Comparison of ENCODE assay signal across 19 cellular contexts in genomic region chr11:74318241-74318932, GRCh38. TPM values are rescaled to one million over a fixed set of nuclear protein-coding genes. Genes with fewer than 3 reads are reported as not detected.
DNase-seq lines count a peak whose midpoint lies in the region; ATAC-seq, FAIRE-seq and TF ChIP-seq lines count a peak whose summit lies in the region.
"Had no signal": no experiment of that assay in that cellular context is flagged by ENCODE, and none has a peak within 500 bp of the region (broad histone marks: within the 10 kb centered on the region; RNA-seq: fewer than 3 reads in every experiment).

No MANE protein-coding gene starts in this region.

- H3K79me2 ChIP-seq in keratinocyte (ENCODE audit: control insufficient read depth, insufficient read depth, low read length): no peaks in the 10 kb centered on the region
- H3K79me2 ChIP-seq: hepatocyte had no signal

- peaks cover 9% of the 10 kb centered on the region for H3K27me3 Mint-ChIP-seq in activated CD8-positive, alpha-beta T cell treated with anti-CD3 and anti-CD28 coated beads for 36 hours

- no peak overlapping the region for H3K9ac ChIP-seq in keratinocyte (ENCODE audit: control insufficient read depth, extremely low read depth, insufficient read depth, low read length)

- TF ChIP-seq CTCF in brain microvascular endothelial cell (IDR thresholded peaks at IDR 0.05; ENCODE audit: low read depth, low read length, missing control alignments): peak; percentile 40
- TF ChIP-seq CTCF in keratinocyte (optimal IDR thresholded peaks at IDR 0.05 in 1 of 3, IDR thresholded peaks at IDR 0.05 in 1 of 3, conservative IDR thresholded peaks at IDR 0.05 in 1 of 3; ENCODE audit: extremely low read depth in 1 of 3, insufficient read depth in 2 of 3, low read length in 3 of 3): peak in 2 of 3 experiments; percentile 15 to 16
- TF ChIP-seq CTCF in activated CD8-positive, alpha-beta T cell treated with anti-CD3 and anti-CD28 coated beads for 36 hours (IDR thresholded peaks at IDR 0.05): no peak
- no peak for TF ChIP-seq CTCF in heart left ventricle (IDR thresholded peaks at IDR 0.05)
- TF ChIP-seq CTCF in GM20000 (IDR thresholded peaks at IDR 0.05; ENCODE audit: extremely low read depth, missing control alignments): no peak

- peak overlapping the region; percentile 61 for H2AFZ ChIP-seq in keratinocyte (ENCODE audit: control insufficient read depth, low read length)
- H2AFZ ChIP-seq: hepatocyte had no signal

- no peaks in the 10 kb centered on the region for H3K36me3 ChIP-seq in brain microvascular endothelial cell (replicated peaks)
- no peaks in the 10 kb centered on the region for H3K36me3 ChIP-seq in keratinocyte (ENCODE audit: control insufficient read depth in 2 of 2, extremely low read depth in 1 of 2, insufficient read depth in 2 of 2, low read length in 2 of 2)
- no peaks in the 10 kb centered on the region for H3K36me3 ChIP-seq in heart left ventricle

- H3K4me1 Mint-ChIP-seq in activated CD8-positive, alpha-beta T cell treated with anti-CD3 and anti-CD28 coated beads for 36 hours (ENCODE audit: low read depth): no peaks in the 10 kb centered on the region

- ATAC-seq in HG02840 (IDR thresholded peaks at IDR 0.05; ENCODE audit: low FRiP score, unreplicated experiment): no peak
- no peak for ATAC-seq in activated CD8-positive, alpha-beta T cell treated with anti-CD3 and anti-CD28 coated beads for 36 hours
- no peak for ATAC-seq in heart left ventricle
- ATAC-seq: activated CD4-positive, CD25-positive, alpha-beta regulatory T cell treated with anti-CD3 and anti-CD28 coated beads, Interleukin-2, amount 50 U/mL, for 24 hours; T-helper 17 cell had no signal

- TF ChIP-seq POLR2A in heart left ventricle (IDR thresholded peaks at IDR 0.05): no peak

- no peak overlapping the region for H3K4me3 ChIP-seq in brain microvascular endothelial cell (ENCODE audit: low read depth, low read length)
- H3K4me3 ChIP-seq in keratinocyte (ENCODE audit: control insufficient read depth in 2 of 3, extremely low read depth in 1 of 3, insufficient read depth in 2 of 3, low read depth in 1 of 3, low read length in 3 of 3): no peak overlapping the region
- H3K4me3 ChIP-seq in heart left ventricle: no peak overlapping the region
- H3K4me3 ChIP-seq: hepatocyte had no signal

- H4K20me1 ChIP-seq in keratinocyte (ENCODE audit: control insufficient read depth, extremely low read depth, insufficient read depth, low read length): no peaks in the 10 kb centered on the region

- no peaks in the 10 kb centered on the region for H3K9me1 ChIP-seq in keratinocyte (ENCODE audit: control insufficient read depth, extremely low read depth, insufficient read depth, low read length)

- DNase-seq in A172 (ENCODE audit: low spot score) (peak; percentile 31), HTR-8/SVneo (ENCODE audit: insufficient read length, low spot score) (no peak), brain microvascular endothelial cell (peak; percentile 64), keratinocyte (ENCODE audit: low read depth, low spot score) (no peak), heart left ventricle (no peak), GM20000 (ENCODE audit: low spot score) (no peak)
- no peak for DNase-seq in activated CD8-positive, alpha-beta T cell treated with anti-CD3 and anti-CD28 coated beads for 36 hours
- DNase-seq: activated CD8-positive, alpha-beta memory T cell treated with anti-CD3 and anti-CD28 coated beads, Interleukin-2, amount 50 U/mL, for 48 hours; activated naive CD4-positive, alpha-beta T cell treated with anti-CD3 and anti-CD28 coated beads for 36 hours; caudate nucleus; MM.1S; NCI-H1930; NCI-H526 treated with DMSO at 0.1 percent for 48 hours; RPMI8226; T-helper 17 cell had no signal

- in situ Hi-C loops in brain microvascular endothelial cell (cut with HindIII; ENCODE audit: low pct_ligation_motif_present, low sequenced_read_pairs): no loop called here

- peaks cover 19% of the 10 kb centered on the region for H3K4me1 ChIP-seq in keratinocyte (ENCODE audit: control insufficient read depth, extremely low read depth, insufficient read depth, low read length)
- peaks cover 0 to 33% (median 12%) of the 10 kb centered on the region in 12 donors for H3K4me1 ChIP-seq in heart left ventricle

- H3K4me3 Mint-ChIP-seq in activated CD8-positive, alpha-beta T cell treated with anti-CD3 and anti-CD28 coated beads for 36 hours: no peak overlapping the region
- H3K4me3 Mint-ChIP-seq: activated naive CD4-positive, alpha-beta T cell treated with anti-CD3 and anti-CD28 coated beads for 36 hours; T-helper 17 cell had no signal

- FAIRE-seq in HTR-8/SVneo (lab: Jason Lieb, UNC) (peak; percentile 55), keratinocyte (lab: Jason Lieb, UNC) (no peak)

- CTCF ChIA-PET in activated CD8-positive, alpha-beta T cell treated with anti-CD3 and anti-CD28 coated beads for 36 hours (lab: Charles Lee): interaction anchor here (1.1 kb wide), 1 partner anchor 63 kb away, joined by 5 read pairs; no protein-coding TSS in a partner anchor

- H3K4me2 ChIP-seq in keratinocyte (ENCODE audit: control insufficient read depth, extremely low read depth, insufficient read depth, low read depth, low read length): no peak overlapping the region
- H3K4me2 ChIP-seq: hepatocyte had no signal

- no peak overlapping the region for H3K27ac Mint-ChIP-seq in activated CD8-positive, alpha-beta T cell treated with anti-CD3 and anti-CD28 coated beads for 36 hours
- H3K27ac Mint-ChIP-seq: activated naive CD4-positive, alpha-beta T cell treated with anti-CD3 and anti-CD28 coated beads for 36 hours; progenitor cell of endocrine pancreas; T-helper 17 cell had no signal

- H3K36me3 Mint-ChIP-seq in activated CD8-positive, alpha-beta T cell treated with anti-CD3 and anti-CD28 coated beads for 36 hours (ENCODE audit: low read depth): peaks cover 4% of the 10 kb centered on the region

- 83 to 97% (median 92%) methylated on average over 1 of the region's 1 CpG for WGBS in heart left ventricle, 4 donors

- H3K9me3 Mint-ChIP-seq in activated CD8-positive, alpha-beta T cell treated with anti-CD3 and anti-CD28 coated beads for 36 hours: peaks cover 21% of the 10 kb centered on the region

- peaks cover 2% of the 10 kb centered on the region for H3K9me3 ChIP-seq in keratinocyte (ENCODE audit: control insufficient read depth, low read depth, low read length)
- peaks cover 0 to 37% (median 9%) of the 10 kb centered on the region in 12 donors for H3K9me3 ChIP-seq in heart left ventricle

- dilution Hi-C loops in keratinocyte (cut with MboI; ENCODE audit: extremely low pct_ligation_motif_present, low sequenced_read_pairs): no loop called here

- H3K27me3 ChIP-seq in brain microvascular endothelial cell (replicated peaks) (no peaks in the 10 kb centered on the region), keratinocyte (ENCODE audit: control insufficient read depth, extremely low read depth, insufficient read depth, low read length) (no peaks in the 10 kb centered on the region), heart left ventricle (no peaks in the 10 kb centered on the region)

- H3K27ac ChIP-seq in brain microvascular endothelial cell (peak overlapping the region; percentile 90), keratinocyte (ENCODE audit: control insufficient read depth, insufficient read depth, low read length) (no peak overlapping the region), heart left ventricle (peak overlapping the region in 1 of 12 donors; percentile 64)
- H3K27ac ChIP-seq: hepatocyte had no signal

- intact Hi-C loops in activated CD8-positive, alpha-beta T cell treated with anti-CD3 and anti-CD28 coated beads for 36 hours (cut with micrococcal nuclease): no loop called here
- intact Hi-C loops in heart left ventricle (cut with DNase I): loop anchor here in 1 of 10 donors (5.0 kb wide), 1 partner anchor 61 kb away; no protein-coding TSS in a partner anchor

- POLR2A ChIA-PET in activated CD8-positive, alpha-beta T cell treated with anti-CD3 and anti-CD28 coated beads for 36 hours (lab: Charles Lee): interaction anchor here (0.5 kb wide), 1 partner anchor 157 kb away, joined by 3 read pairs; no protein-coding TSS in a partner anchor

RNA-seq across cellular contexts. Expression of gene P4HA3, which starts 6.9 kb away (rescaled TPM):
- 0.48 and 1.5 TPM in 2 replicates for total RNA-seq in A172 (2014; rRNA removed; shearing (Covaris generic))
- polyA plus RNA-seq in keratinocyte: 0.09 to 0.41 TPM (median 0.14 TPM) in 3 replicates
- not detected for polyA plus RNA-seq in keratinocyte (2011; ENCODE audit: low read depth)
- polyA plus RNA-seq in keratinocyte (2011; cell fraction: cytosol; rRNA removed): 0.06 and 0.12 TPM in 2 replicates
- polyA plus RNA-seq in keratinocyte (2011; cell fraction: nucleus; rRNA removed): 0.45 and 0.52 TPM in 2 replicates
- 0.08 and 0.21 TPM in 2 replicates for polyA plus RNA-seq in keratinocyte (2012; ENCODE audit: low replicate concordance)
- 0.13 to 0.52 TPM in 2 of 3 replicates, not detected in the other for polyA minus RNA-seq in keratinocyte
- not detected for polyA minus RNA-seq in keratinocyte (2011; cell fraction: cytosol; rRNA and poly(A)+ RNA removed)
- polyA minus RNA-seq in keratinocyte (2011; cell fraction: nucleus; rRNA and poly(A)+ RNA removed): 0.31 and 0.42 TPM in 2 replicates
- not detected for total RNA-seq in activated CD8-positive, alpha-beta T cell treated with anti-CD3 and anti-CD28 coated beads for 36 hours
- 1 to 10 TPM in 2 of 9 donors, under 1 TPM in 4, not detected in 3; 0.15 to 1.2 (median 0.38) TPM for total RNA-seq in heart left ventricle
- polyA plus RNA-seq in heart left ventricle: under 1 TPM in 1 of 2 donors, not detected in 1; 0.98 TPM
- total RNA-seq: activated naive CD4-positive, alpha-beta T cell treated with anti-CD3 and anti-CD28 coated beads for 36 hours; T-helper 17 cell had no signal

Comparison
In these comparisons a context has a peak if more than half of its experiments do, and no peak if none do; other contexts are left out.
1. DNase-seq: peak in A172 (single experiment) and brain microvascular endothelial cell (single experiment); none in HTR-8/SVneo (single experiment), keratinocyte (single experiment), activated CD8-positive, alpha-beta T cell treated with anti-CD3 and anti-CD28 coated beads for 36 hours (single experiment), heart left ventricle (0 of 5) and GM20000 (single experiment).
2. CTCF ChIP-seq: peak in brain microvascular endothelial cell (single experiment) and keratinocyte (2 of 3); none in activated CD8-positive, alpha-beta T cell treated with anti-CD3 and anti-CD28 coated beads for 36 hours (single experiment), heart left ventricle (0 of 12) and GM20000 (single experiment).